ENCODE assay signal across 13 cellular contexts in genomic region chr12:103431387-103431786, GRCh38.
"Had no signal": no experiment of that assay in that cellular context is flagged by ENCODE, and none has a peak within 500 bp of the region (broad histone marks: within the 10 kb centered on the region; RNA-seq: fewer than 3 reads in every experiment).

No MANE protein-coding gene starts in this region.

- H3K4me3 Mint-ChIP-seq: activated CD4-positive, alpha-beta memory T cell treated with anti-CD3 and anti-CD28 coated beads, Interleukin-2, amount 10 ng/mL, durations not matched to agents 7 days and 5 days; endodermal cell; mesothelial cell of epicardium had no signal

- H3K27ac Mint-ChIP-seq: activated CD4-positive, alpha-beta memory T cell treated with anti-CD3 and anti-CD28 coated beads, Interleukin-2, amount 10 ng/mL, durations not matched to agents 7 days and 5 days; endodermal cell; mesothelial cell of epicardium; neural progenitor cell had no signal

- DNase-seq: activated CD4-positive, alpha-beta memory T cell treated with anti-CD3 and anti-CD28 coated beads, Interleukin-2, amount 10 ng/mL, durations not matched to agents 7 days and 5 days; activated CD8-positive, alpha-beta memory T cell treated with anti-CD3 and anti-CD28 coated beads, Interleukin-2, amount 50 U/mL, for 4 hours; aorta; dermis blood vessel endothelial cell; endodermal cell; erythroblast; hippocampal formation; kidney glomerular epithelial cell; ovary; stimulated activated CD4-positive, alpha-beta T cell treated with anti-CD3 and anti-CD28 coated beads, Interleukin-12 subunit alpha, Interleukin-12 subunit beta, amount 100 ng/mL, for 4 hours; stomach had no signal

- H3K27me3 Mint-ChIP-seq: activated CD4-positive, alpha-beta memory T cell treated with anti-CD3 and anti-CD28 coated beads, Interleukin-2, amount 10 ng/mL, durations not matched to agents 7 days and 5 days had no signal
